13 cellular contexts compared by ENCODE assay signal in genomic region chr22:29129644-29130201, GRCh38. TPM values are rescaled to one million over a fixed set of nuclear protein-coding genes. Genes with fewer than 3 reads are reported as not detected.
DNase-seq lines count a peak whose midpoint lies in the region; ATAC-seq and TF ChIP-seq lines count a peak whose summit lies in the region.
"Had no signal": no experiment of that assay in that cellular context is flagged by ENCODE, and none has a peak within 500 bp of the region (broad histone marks: within the 10 kb centered on the region; RNA-seq: fewer than 3 reads in every experiment).

No MANE protein-coding gene starts in this region.

- H3K27ac ChIP-seq in SJCRH30 = peak overlapping the region; percentile 20
- H3K27ac ChIP-seq in left lung = peak overlapping the region; percentile 25 to 33
- peak overlapping the region; percentile 18 for H3K27ac ChIP-seq in thymus (ENCODE audit: low read depth)
- H3K27ac ChIP-seq: esophagus muscularis mucosa, SJSA1 had no signal

- H3K9me3 ChIP-seq in SJCRH30 (replicated peaks) (no peaks in the 10 kb centered on the region), left lung (no peaks in the 10 kb centered on the region), thymus (ENCODE audit: control insufficient read depth) (no peaks in the 10 kb centered on the region)
- H3K9me3 ChIP-seq: esophagus muscularis mucosa, SJSA1, thyroid gland had no signal

- no peak overlapping the region for H3K27ac Mint-ChIP-seq in activated CD8-positive, alpha-beta memory T cell treated with anti-CD3 and anti-CD28 coated beads, Interleukin-2, amount 10 ng/mL, durations not matched to agents 7 days and 5 days
- H3K27ac Mint-ChIP-seq: activated T-helper 2 cell treated with anti-CD3 and anti-CD28 coated beads, Interferon-gamma antibody, Interleukin-2, Interleukin-4, amounts not matched to agents 10 μg/mL and 5 μg/mL and 100 μg/mL, durations not matched to agents 14 hours and 24 hours and 36 hours had no signal

- WGBS in thymus = 68% methylated on average over 4 of the region's 4 CpGs

- H3K27me3 Mint-ChIP-seq in activated CD8-positive, alpha-beta memory T cell treated with anti-CD3 and anti-CD28 coated beads, Interleukin-2, amount 10 ng/mL, durations not matched to agents 7 days and 5 days = peaks cover 26% of the 10 kb centered on the region

- DNase-seq in activated CD8-positive, alpha-beta memory T cell treated with anti-CD3 and anti-CD28 coated beads, Interleukin-2, amount 10 ng/mL, durations not matched to agents 7 days and 5 days = peak; percentile 39
- DNase-seq in activated CD8-positive, alpha-beta memory T cell treated with anti-CD3 and anti-CD28 coated beads, Interleukin-2, amount 50 U/mL, for 48 hours = no peak
- peak in 1 of 2 experiments; percentile 26 for DNase-seq in SJCRH30
- DNase-seq in left lung = no peak
- DNase-seq in superior temporal gyrus (ENCODE audit: extremely low spot score) = no peak
- no peak for DNase-seq in SKM-1 treated with dmso at 0.1 percent for 144 hours (lab: John Stamatoyannopoulos, UW; ENCODE audit: unreplicated experiment)
- no peak for DNase-seq in SW480 (ENCODE audit: low spot score)
- DNase-seq: activated CD4-positive, CD25-positive, alpha-beta regulatory T cell treated with anti-CD3 and anti-CD28 coated beads, Interleukin-2, amount 50 U/mL, for 72 hours had no signal

- H3K4me3 ChIP-seq in SJCRH30 (no peak overlapping the region), left lung (no peak overlapping the region), thymus (ENCODE audit: low read length) (no peak overlapping the region)
- H3K4me3 ChIP-seq: esophagus muscularis mucosa, SJSA1, thyroid gland had no signal

- H3K4me3 Mint-ChIP-seq in activated CD8-positive, alpha-beta memory T cell treated with anti-CD3 and anti-CD28 coated beads, Interleukin-2, amount 10 ng/mL, durations not matched to agents 7 days and 5 days = no peak overlapping the region

- peaks cover 2% of the 10 kb centered on the region for H3K36me3 Mint-ChIP-seq in activated CD8-positive, alpha-beta memory T cell treated with anti-CD3 and anti-CD28 coated beads, Interleukin-2, amount 10 ng/mL, durations not matched to agents 7 days and 5 days

- TF ChIP-seq CTCF in left lung (IDR thresholded peaks at IDR 0.05) = no peak

- H3K4me1 ChIP-seq in SJCRH30 (peaks cover 5% of the 10 kb centered on the region; the same call in 1 of the 2 replicates), left lung (peaks cover 0 to 3% of the 10 kb centered on the region in 2 donors), thymus (ENCODE audit: control insufficient read depth, insufficient read depth, low read length) (no peaks in the 10 kb centered on the region)
- H3K4me1 ChIP-seq: esophagus muscularis mucosa had no signal

- H3K27me3 ChIP-seq in SJCRH30 (no peaks in the 10 kb centered on the region), left lung (no peaks in the 10 kb centered on the region), thymus (ENCODE audit: control insufficient read depth, insufficient read depth) (no peaks in the 10 kb centered on the region)
- H3K27me3 ChIP-seq: esophagus muscularis mucosa, SJSA1, thyroid gland had no signal

- no peaks in the 10 kb centered on the region for H3K9me3 Mint-ChIP-seq in activated CD8-positive, alpha-beta memory T cell treated with anti-CD3 and anti-CD28 coated beads, Interleukin-2, amount 10 ng/mL, durations not matched to agents 7 days and 5 days (ENCODE audit: low read depth)
- H3K9me3 Mint-ChIP-seq: activated T-helper 2 cell treated with anti-CD3 and anti-CD28 coated beads, Interferon-gamma antibody, Interleukin-2, Interleukin-4, amounts not matched to agents 10 μg/mL and 5 μg/mL and 100 μg/mL, durations not matched to agents 14 hours and 24 hours and 36 hours had no signal

- ATAC-seq in activated CD8-positive, alpha-beta memory T cell treated with anti-CD3 and anti-CD28 coated beads, Interleukin-2, amount 10 ng/mL, durations not matched to agents 7 days and 5 days = no peak
- ATAC-seq in left lung = peak; percentile 64

- peaks cover 17% of the 10 kb centered on the region for H3K4me1 Mint-ChIP-seq in activated CD8-positive, alpha-beta memory T cell treated with anti-CD3 and anti-CD28 coated beads, Interleukin-2, amount 10 ng/mL, durations not matched to agents 7 days and 5 days

- H3K36me3 ChIP-seq in SJCRH30 = peaks cover 11% of the 10 kb centered on the region; the same call in 1 of the 2 replicates
- H3K36me3 ChIP-seq in left lung = peaks cover 0 to 12% of the 10 kb centered on the region in 2 donors
- H3K36me3 ChIP-seq in thymus (ENCODE audit: control insufficient read depth, insufficient read depth) = peaks cover 48% of the 10 kb centered on the region
- H3K36me3 ChIP-seq: SJSA1, thyroid gland had no signal

- intact Hi-C loops in left lung (cut with DNase I) = no loop called here

- CTCF ChIA-PET in activated CD8-positive, alpha-beta memory T cell treated with anti-CD3 and anti-CD28 coated beads, Interleukin-2, amount 10 ng/mL, durations not matched to agents 7 days and 5 days (lab: Charles Lee) = no interaction called here

RNA-seq across cellular contexts. Expression of gene KREMEN1, which starts 56.9 kb away (rescaled TPM):
- total RNA-seq in activated CD8-positive, alpha-beta memory T cell treated with anti-CD3 and anti-CD28 coated beads, Interleukin-2, amount 10 ng/mL, durations not matched to agents 7 days and 5 days = under 1 TPM; 0.09 to 0.47 TPM
- total RNA-seq in SJCRH30 (2014; rRNA removed; shearing (Covaris generic)) = 37.5 and 45.7 TPM in 2 replicates
- 10 to 100 TPM; 24.6 to 42.3 TPM for total RNA-seq in left lung
- polyA plus RNA-seq in thymus = 14.2 TPM

Comparison
In these comparisons a context has a peak if more than half of its experiments do, and no peak if none do; other contexts are left out.
1. RNA of gene KREMEN1, which starts 56.9 kb away (total RNA-seq): 37.5 to 45.7 TPM in SJCRH30 and 24.6 to 42.3 TPM in left lung; 0.09 to 0.47 TPM in activated CD8-positive, alpha-beta memory T cell treated with anti-CD3 and anti-CD28 coated beads, Interleukin-2, amount 10 ng/mL, durations not matched to agents 7 days and 5 days; every median in the first group is over 10 times any median in the second.
2. Peak in every context shown above with its lines, with median percentiles within 50 percentile points of each other: H3K27ac ChIP-seq.